In genomic region chr15:75578948-75579908, GRCh38 we compare ENCODE assay signal across 8 cellular contexts. TPM values are rescaled to one million over a fixed set of nuclear protein-coding genes. Genes with fewer than 3 reads are reported as not detected.
DNase-seq lines count a peak whose midpoint lies in the region; ATAC-seq and TF ChIP-seq lines count a peak whose summit lies in the region.

PTPN9 (minus strand) TSS chr15:75579315; CDS start chr15:75578776, 539 bp downstream.

- CTCF ChIA-PET in T-cell (lab: Charles Lee), result interaction anchor here in 1 of 2 donors (0.7 kb wide), 1 partner anchor 61 kb away, joined by 4 read pairs; the partner anchor contains the start of gene IMP3

- peak within 1 kb of the TSS; percentile 95 for H3K18ac ChIP-seq in trophoblast cell (ENCODE audit: low read length)

- no peak within 1 kb of the TSS for H2BK12ac ChIP-seq in trophoblast cell (ENCODE audit: low read length)

- H3K27ac Mint-ChIP-seq in T-cell, result peak within 1 kb of the TSS; percentile 92 to 93

- H3K27me3 ChIP-seq in adipocyte (replicated peaks; ENCODE audit: control insufficient read depth, insufficient read depth, low read length) (no peaks in the 10 kb centered on the region), heart left ventricle (no peaks in the 10 kb centered on the region), trophoblast cell (ENCODE audit: insufficient read depth, low read length) (no peaks in the 10 kb centered on the region), tibial artery (no peaks in the 10 kb centered on the region)

- intact Hi-C loops in heart left ventricle (cut with DNase I), result loop anchor here in 8 of 10 donors (2.0 to 10.0 kb wide), 8 partner anchors 37 to 127 kb away; partner anchors contain the start of genes SIN3A (in 2 of the 8) and SNUPN (in 2 of the 8)
- intact Hi-C loops in tibial artery (cut with DNase I; ENCODE audit: low total_unique reads), result no loop called here

- H2AFZ ChIP-seq in trophoblast cell (ENCODE audit: insufficient read depth, low read length, poor library complexity), result peak within 1 kb of the TSS; percentile 28

- H3K36me3 ChIP-seq in adipocyte (ENCODE audit: control insufficient read depth, insufficient read depth, low read length, severe bottlenecking) (no peaks in the 10 kb centered on the region), heart left ventricle (no peaks in the 10 kb centered on the region), trophoblast cell (ENCODE audit: control insufficient read depth in 1 of 2, insufficient read depth in 2 of 2, low read length in 2 of 2) (peaks cover 0 to 2% of the 10 kb centered on the region in 2 experiments), tibial artery (no peaks in the 10 kb centered on the region)

- peaks cover 20 to 26% (median 24%) of the 10 kb centered on the region in 3 donors for H3K4me1 Mint-ChIP-seq in T-cell

- H3K9me3 ChIP-seq in adipocyte (ENCODE audit: control insufficient read depth, low read length) (no peaks in the 10 kb centered on the region), heart left ventricle (no peaks in the 10 kb centered on the region), trophoblast cell (ENCODE audit: insufficient read depth, low read depth, low read length) (no peaks in the 10 kb centered on the region), tibial artery (no peaks in the 10 kb centered on the region)

- peak; percentile 73 for TF ChIP-seq POLR2A in NB4 (IDR thresholded peaks at IDR 0.05; ENCODE audit: extremely low read depth, insufficient read length)
- TF ChIP-seq POLR2A in heart left ventricle (IDR thresholded peaks at IDR 0.05), result no peak

- H3K9me3 Mint-ChIP-seq in T-cell, result no peaks in the 10 kb centered on the region

- H4K8ac ChIP-seq in trophoblast cell (ENCODE audit: low read depth, low read length), result peak within 1 kb of the TSS; percentile 92

- TF ChIP-seq CTCF in NB4 (IDR thresholded peaks at IDR 0.05; ENCODE audit: low read depth, low read length) (peak; percentile 20), heart left ventricle (IDR thresholded peaks at IDR 0.05) (peak; percentile 37 to 72 (median 56)), tibial artery (IDR thresholded peaks at IDR 0.05) (peak in 1 of 2 experiments; percentile 66)

- H3K27ac ChIP-seq in heart left ventricle, result peak within 1 kb of the TSS; percentile 80 to 98 (median 92)
- peak within 1 kb of the TSS; percentile 28 for H3K27ac ChIP-seq in trophoblast cell (ENCODE audit: low read depth, low read length)
- peak within 1 kb of the TSS; percentile 87 to 89 for H3K27ac ChIP-seq in tibial artery

- ATAC-seq in GM21786 (IDR thresholded peaks at IDR 0.05; ENCODE audit: unreplicated experiment) (peak; percentile 62), T-cell (replicated peaks in 1 of 4) (peak; percentile 82 to 88 (median 84)), heart left ventricle (peak; percentile 75 to 92 (median 90))

- H3K9ac ChIP-seq in adipocyte (ENCODE audit: low read length) (peak within 1 kb of the TSS; percentile 96), trophoblast cell (ENCODE audit: low read length) (peak within 1 kb of the TSS; percentile 95)

- H2BK5ac ChIP-seq in trophoblast cell (ENCODE audit: low read depth, low read length, poor library complexity), result peak within 1 kb of the TSS; percentile 82

- 0 to 1% (median 1%) methylated on average over 56 to 77 of the region's 77 CpGs for WGBS in heart left ventricle, 4 donors
- WGBS in trophoblast cell (ENCODE audit: extremely low coverage, insufficient coverage, insufficient read length), result no CpG with 5 or more reads among the region's 77 CpGs

- peaks cover 13% of the 10 kb centered on the region for H3K79me1 ChIP-seq in trophoblast cell (ENCODE audit: low read length)

- peak within 1 kb of the TSS; percentile 89 to 93 (median 90) for H3K4me3 Mint-ChIP-seq in T-cell

- peaks cover 19% of the 10 kb centered on the region for H3K4me1 ChIP-seq in adipocyte (ENCODE audit: control insufficient read depth, insufficient read depth, low read length)
- peaks cover 0 to 29% (median 14%) of the 10 kb centered on the region in 12 donors for H3K4me1 ChIP-seq in heart left ventricle
- peaks cover 3 to 4% of the 10 kb centered on the region in 2 experiments for H3K4me1 ChIP-seq in trophoblast cell (ENCODE audit: control insufficient read depth in 1 of 2, insufficient read depth in 2 of 2, low read length in 2 of 2)
- peaks cover 0 to 25% (median 9%) of the 10 kb centered on the region in 4 donors for H3K4me1 ChIP-seq in tibial artery

- POLR2A ChIA-PET in T-cell (lab: Charles Lee), result interaction anchor here (0.6 to 0.8 kb wide), 3 partner anchors 61 to 448 kb away, joined by 3 to 10 read pairs (median 9); partner anchors contain the start of gene IMP3 (in 1 of the 2)

- H3K79me2 ChIP-seq in trophoblast cell (ENCODE audit: control insufficient read depth, insufficient read depth, low read length, poor library complexity), result peaks cover 15% of the 10 kb centered on the region

- H2AK5ac ChIP-seq in trophoblast cell (ENCODE audit: low read length), result peak within 1 kb of the TSS; percentile 76

- H4K91ac ChIP-seq in trophoblast cell (ENCODE audit: low read depth, low read length), result peak within 1 kb of the TSS; percentile 96

- H3K4me3 ChIP-seq in NB4 (ENCODE audit: low read depth, low read length) (peak within 1 kb of the TSS; percentile 87), adipocyte (ENCODE audit: low read length) (peak within 1 kb of the TSS; percentile 92), heart left ventricle (peak within 1 kb of the TSS; percentile 68 to 100 (median 88)), trophoblast cell (ENCODE audit: low read depth, low read length) (peak within 1 kb of the TSS; percentile 90), tibial artery (peak within 1 kb of the TSS; percentile 84 to 91)

- H3K23ac ChIP-seq in trophoblast cell (ENCODE audit: low read length), result no peak within 1 kb of the TSS

- H3K14ac ChIP-seq in trophoblast cell (ENCODE audit: low read length), result peak within 1 kb of the TSS; percentile 96

- H2BK120ac ChIP-seq in trophoblast cell (ENCODE audit: insufficient read depth, low read length, poor library complexity), result peak within 1 kb of the TSS; percentile 95

- peak within 1 kb of the TSS; percentile 95 for H3K4ac ChIP-seq in trophoblast cell (ENCODE audit: low read depth, low read length)

- DNase-seq in DMS 273 treated with DMSO at 0.1 percent for 48 hours (lab: John Stamatoyannopoulos, UW), result peak; percentile 19
- peak; percentile 95 for DNase-seq in NB4 (ENCODE audit: low read depth)
- peak; percentile 25 to 68 (median 56) for DNase-seq in T-cell
- peak; percentile 95 for DNase-seq in adipocyte (ENCODE audit: low read depth)
- DNase-seq in heart left ventricle, result peak; percentile 84 to 91 (median 87)
- peak; percentile 29 to 56 for DNase-seq in trophoblast cell
- DNase-seq in tibial artery, result peak; percentile 80 to 88

- H4K12ac ChIP-seq in trophoblast cell (ENCODE audit: low read depth, low read length), result peak within 1 kb of the TSS; percentile 95

- no peaks in the 10 kb centered on the region for H3K27me3 Mint-ChIP-seq in T-cell

- H3K4me2 ChIP-seq in trophoblast cell (ENCODE audit: low read length), result peak within 1 kb of the TSS; percentile 95

- no peaks in the 10 kb centered on the region for H3K36me3 Mint-ChIP-seq in T-cell

RNA-seq across cellular contexts. Expression of gene PTPN9, which starts in this region (rescaled TPM):
- total RNA-seq in T-cell (10 to 100 TPM; 12.7 to 19.6 (median 16.3) TPM), heart left ventricle (10 to 100 TPM in 3 of 9 donors, 1 to 10 TPM in 6; 4.6 to 16.8 (median 8.8) TPM)
- polyA plus RNA-seq in heart left ventricle, result 1 to 10 TPM; 2.4 to 7.7 TPM
- 14.6 and 15.5 TPM in 2 replicates for polyA plus RNA-seq in trophoblast cell (2013)

Comparison
In these comparisons a context has a peak if more than half of its experiments do, and no peak if none do; other contexts are left out.
1. Peak in every context shown above with its lines: DNase-seq, ATAC-seq, H3K4me3 ChIP-seq and H3K27ac ChIP-seq.
2. DNase-seq: peak in every context shown above with its lines; median percentile 95 in NB4; 95 in adipocyte; 87 in heart left ventricle; 84 in tibial artery; 56 in T-cell; 42 in trophoblast cell; 19 in DMS 273 treated with DMSO at 0.1 percent for 48 hours.
3. H3K27ac ChIP-seq: peak in every context shown above with its lines; median percentile 92 in heart left ventricle; 88 in tibial artery; 28 in trophoblast cell.